Comparison of ENCODE assay signal across 14 cellular contexts in the genomic region with DNA sequence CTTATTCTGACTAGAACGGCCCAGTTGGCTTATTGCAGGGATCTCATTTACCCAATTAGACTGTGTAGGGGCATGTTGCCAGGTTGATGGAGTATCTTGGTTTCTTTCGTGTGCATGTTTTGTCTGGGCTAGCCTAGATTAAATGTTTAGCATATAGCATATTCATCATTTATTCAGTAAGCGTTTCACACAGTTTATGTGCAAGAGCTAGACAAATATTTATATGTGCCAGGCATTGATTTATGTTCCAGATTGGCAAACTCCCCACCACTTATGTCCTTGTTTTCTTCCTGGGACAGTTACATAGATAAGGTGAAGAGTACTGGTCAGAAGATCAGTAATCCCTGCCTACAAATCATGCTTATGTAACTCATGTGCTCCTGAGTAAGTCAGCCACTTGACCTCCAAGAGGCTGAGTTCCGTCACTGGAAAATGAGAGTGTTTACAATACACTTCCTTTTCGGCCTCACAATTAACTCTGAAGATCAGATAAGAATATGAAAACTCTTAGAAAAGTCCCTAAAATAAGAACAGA. TPM values are rescaled to one million over a fixed set of nuclear protein-coding genes. Genes with fewer than 3 reads are reported as not detected.
DNase-seq lines count a peak whose midpoint lies in the region; ATAC-seq and TF ChIP-seq lines count a peak whose summit lies in the region.
"Had no signal": no experiment of that assay in that cellular context is flagged by ENCODE, and none has a peak within 500 bp of the region (broad histone marks: within the 10 kb centered on the region; RNA-seq: fewer than 3 reads in every experiment).

No MANE protein-coding gene starts in this region.

- H3K27ac Mint-ChIP-seq in activated naive CD4-positive, alpha-beta T cell treated with anti-CD3 and anti-CD28 coated beads for 36 hours: no peak overlapping the region
- H3K27ac Mint-ChIP-seq: immature natural killer cell; stimulated activated naive B cell treated with anti-CD40 and anti-IgM and Interleukin-4, amounts not matched to agents 10 μg/mL and 1 μg/mL and 100 μg/mL, for 72 hours had no signal

- H3K4me3 Mint-ChIP-seq in activated naive CD4-positive, alpha-beta T cell treated with anti-CD3 and anti-CD28 coated beads for 36 hours: no peak overlapping the region
- H3K4me3 Mint-ChIP-seq: immature natural killer cell; neural crest cell; stimulated activated naive B cell treated with anti-CD40 and anti-IgM and Interleukin-4, amounts not matched to agents 10 μg/mL and 1 μg/mL and 100 μg/mL, for 72 hours had no signal

- no peak overlapping the region for H3K4me3 ChIP-seq in HEK293 (ENCODE audit: low read depth, low read length)
- H3K4me3 ChIP-seq in right cardiac atrium (ENCODE audit: low read length): no peak overlapping the region
- H3K4me3 ChIP-seq in stomach: no peak overlapping the region

- peaks cover 0 to 41% of the 10 kb centered on the region in 2 experiments; a peak in 2 of 3 replicates for H3K36me3 ChIP-seq in HEK293 (ENCODE audit: control insufficient read depth in 2 of 2, insufficient read depth in 1 of 2, low read length in 2 of 2)
- peaks cover 0 to 80% (median 68%) of the 10 kb centered on the region in 4 donors for H3K36me3 ChIP-seq in stomach

- H3K27me3 ChIP-seq in right cardiac atrium (ENCODE audit: control insufficient read depth, insufficient read depth) (no peaks in the 10 kb centered on the region), stomach (no peaks in the 10 kb centered on the region)

- H3K9me3 ChIP-seq in HEK293 (ENCODE audit: control insufficient read depth, insufficient read depth, low read depth, low read length) (no peaks in the 10 kb centered on the region), right cardiac atrium (ENCODE audit: control insufficient read depth, low read length) (no peaks in the 10 kb centered on the region), stomach (no peaks in the 10 kb centered on the region)

- ATAC-seq in right cardiac atrium (peak; percentile 64 to 76), omental fat pad (ENCODE audit: low FRiP score) (no peak)
- ATAC-seq: stimulated activated naive B cell treated with anti-CD40 and anti-IgM and Interleukin-4, amounts not matched to agents 10 μg/mL and 1 μg/mL and 100 μg/mL, for 72 hours had no signal

- no peak for TF ChIP-seq EP300 in stomach (IDR thresholded peaks at IDR 0.05)

- H3K9me3 Mint-ChIP-seq in activated naive CD4-positive, alpha-beta T cell treated with anti-CD3 and anti-CD28 coated beads for 36 hours: no peaks in the 10 kb centered on the region
- H3K9me3 Mint-ChIP-seq: immature natural killer cell; neural crest cell; stimulated activated naive B cell treated with anti-CD40 and anti-IgM and Interleukin-4, amounts not matched to agents 10 μg/mL and 1 μg/mL and 100 μg/mL, for 72 hours had no signal

- intact Hi-C loops in right cardiac atrium (cut with DNase I): no loop called here
- intact Hi-C loops in stomach (cut with DNase I; ENCODE audit: low total_unique reads): no loop called here
- intact Hi-C loops in activated naive CD4-positive, alpha-beta T cell treated with anti-CD3 and anti-CD28 coated beads for 36 hours (cut with micrococcal nuclease): no loop called here

- POLR2A ChIA-PET in HEK293 (lab: Yijun Ruan, JAX): no interaction called here

- TF ChIP-seq CTCF in HEK293 (tag by site-specific recombination; IDR thresholded peaks at IDR 0.05) (no peak), VCaP (conservative IDR thresholded peaks at IDR 0.05) (no peak), stomach (IDR thresholded peaks at IDR 0.05) (no peak), omental fat pad (IDR thresholded peaks at IDR 0.05) (no peak)

- CTCF ChIA-PET in HEK293 (lab: Yijun Ruan, JAX): no interaction called here
- CTCF ChIA-PET in activated naive CD4-positive, alpha-beta T cell treated with anti-CD3 and anti-CD28 coated beads for 36 hours (lab: Charles Lee): no interaction called here

- H3K27ac ChIP-seq in HEK293 (ENCODE audit: extremely low read depth, low read depth, low read length): no peak overlapping the region
- peak overlapping the region; percentile 41 for H3K27ac ChIP-seq in VCaP
- H3K27ac ChIP-seq in right cardiac atrium (ENCODE audit: low read length): no peak overlapping the region
- peak overlapping the region in 4 of 5 donors; percentile 13 to 59 (median 41) for H3K27ac ChIP-seq in stomach
- H3K27ac ChIP-seq: RWPE1 had no signal

- DNase-seq in right cardiac atrium (no peak), stomach (no peak), omental fat pad (ENCODE audit: low spot score) (no peak)
- DNase-seq in activated naive CD4-positive, alpha-beta T cell treated with anti-CD3 and anti-CD28 coated beads for 36 hours: no peak
- DNase-seq in activated T-cell treated with anti-CD3 and anti-CD28 coated beads, Interleukin-2, amount 50 U/mL, for 1 hour: no peak
- DNase-seq: activated CD8-positive, alpha-beta memory T cell treated with anti-CD3 and anti-CD28 coated beads, Interleukin-2, amount 50 U/mL, for 4 hours; anterior cingulate cortex; immature natural killer cell; NCI-H345; stimulated activated naive B cell treated with anti-CD40 and anti-IgM and Interleukin-4, amounts not matched to agents 10 μg/mL and 1 μg/mL and 100 μg/mL, for 72 hours had no signal

- H3K4me1 Mint-ChIP-seq in activated naive CD4-positive, alpha-beta T cell treated with anti-CD3 and anti-CD28 coated beads for 36 hours (ENCODE audit: low read depth): no peaks in the 10 kb centered on the region
- H3K4me1 Mint-ChIP-seq: immature natural killer cell; neural crest cell; stimulated activated naive B cell treated with anti-CD40 and anti-IgM and Interleukin-4, amounts not matched to agents 10 μg/mL and 1 μg/mL and 100 μg/mL, for 72 hours had no signal

- H3K4me1 ChIP-seq in HEK293 (ENCODE audit: control insufficient read depth, insufficient read depth, low read length) (peaks cover 4% of the 10 kb centered on the region; the same call in 1 of the 2 replicates), right cardiac atrium (ENCODE audit: control insufficient read depth, insufficient read depth, low read length) (no peaks in the 10 kb centered on the region), stomach (peaks cover 0 to 13% (median 5%) of the 10 kb centered on the region in 4 donors)

- WGBS in right cardiac atrium: 53% methylated on average over 5 of the region's 5 CpGs
- WGBS in stomach, 5 donors: 16 to 40% (median 29%) methylated on average over 5 of the region's 5 CpGs

- no peak for TF ChIP-seq POLR2A in stomach (IDR thresholded peaks at IDR 0.05)

- H3K27me3 Mint-ChIP-seq in activated naive CD4-positive, alpha-beta T cell treated with anti-CD3 and anti-CD28 coated beads for 36 hours (ENCODE audit: low read depth): no peaks in the 10 kb centered on the region
- H3K27me3 Mint-ChIP-seq: stimulated activated naive B cell treated with anti-CD40 and anti-IgM and Interleukin-4, amounts not matched to agents 10 μg/mL and 1 μg/mL and 100 μg/mL, for 72 hours had no signal

- peaks cover 2% of the 10 kb centered on the region for H3K36me3 Mint-ChIP-seq in activated naive CD4-positive, alpha-beta T cell treated with anti-CD3 and anti-CD28 coated beads for 36 hours (ENCODE audit: low read depth)

TF ChIP-seq in HEK293, 187 proteins besides CTCF, POLR2A, EP300 and RAD21 (continues in another document):
- TF ChIP-seq ZNF558 (tag by site-specific recombination; IDR thresholded peaks at IDR 0.05) (peak; percentile 43; the same call in 1 of the 2 replicates), BCL11A (tag by site-specific recombination; IDR thresholded peaks at IDR 0.05; ENCODE audit: low read depth) (peak; percentile 56; the same call in 1 of the 2 replicates), ZNF221 (tag by site-specific recombination; IDR thresholded peaks at IDR 0.05; ENCODE audit: borderline replicate concordance) (no peak), ZNF324 (tag by site-specific recombination; IDR thresholded peaks at IDR 0.05) (no peak), ZFP41 (tag by site-specific recombination; IDR thresholded peaks at IDR 0.05; ENCODE audit: borderline replicate concordance) (no peak), ZBTB1 (tag by site-specific recombination; IDR thresholded peaks at IDR 0.05) (no peak), ZIC2 (tag by site-specific recombination; IDR thresholded peaks at IDR 0.05) (no peak), ZNF169 (tag by site-specific recombination; IDR thresholded peaks at IDR 0.05) (no peak), ZNF600 (tag by site-specific recombination; IDR thresholded peaks at IDR 0.05) (0 out of 2 replicates have a peak, but pooled peaks have one; percentile 16), ZNF37A (tag by site-specific recombination; IDR thresholded peaks at IDR 0.05) (no peak), SP2 (tag by site-specific recombination; IDR thresholded peaks at IDR 0.05) (peak; percentile 44; the same call in 1 of the 2 replicates), ZNF768 (tag by site-specific recombination; IDR thresholded peaks at IDR 0.05) (no peak), HOXA7 (CRISPR knock-in tag; IDR thresholded peaks at IDR 0.05; ENCODE audit: borderline replicate concordance) (no peak), ZNF610 (tag by site-specific recombination; IDR thresholded peaks at IDR 0.05; ENCODE audit: borderline replicate concordance) (no peak), ZNF155 (tag by site-specific recombination; IDR thresholded peaks at IDR 0.05) (no peak), ZNF792 (tag by site-specific recombination; IDR thresholded peaks at IDR 0.05) (no peak), ZFP69B (tag by site-specific recombination; IDR thresholded peaks at IDR 0.05) (no peak), ZSCAN23 (tag by site-specific recombination; IDR thresholded peaks at IDR 0.05) (peak; percentile 89), ZNF791 (tag by site-specific recombination; IDR thresholded peaks at IDR 0.05) (no peak)
- TF ChIP-seq, protein P1, sequence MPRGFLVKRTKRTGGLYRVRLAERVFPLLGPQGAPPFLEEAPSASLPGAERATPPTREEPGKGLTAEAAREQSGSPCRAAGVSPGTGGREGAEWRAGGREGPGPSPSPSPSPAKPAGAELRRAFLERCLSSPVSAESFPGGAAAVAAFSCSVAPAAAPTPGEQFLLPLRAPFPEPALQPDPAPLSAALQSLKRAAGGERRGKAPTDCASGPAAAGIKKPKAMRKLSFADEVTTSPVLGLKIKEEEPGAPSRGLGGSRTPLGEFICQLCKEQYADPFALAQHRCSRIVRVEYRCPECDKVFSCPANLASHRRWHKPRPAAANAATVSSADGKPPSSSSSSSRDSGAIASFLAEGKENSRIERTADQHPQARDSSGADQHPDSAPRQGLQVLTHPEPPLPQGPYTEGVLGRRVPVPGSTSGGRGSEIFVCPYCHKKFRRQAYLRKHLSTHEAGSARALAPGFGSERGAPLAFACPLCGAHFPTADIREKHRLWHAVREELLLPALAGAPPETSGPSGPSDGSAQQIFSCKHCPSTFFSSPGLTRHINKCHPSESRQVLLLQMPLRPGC (tag by site-specific recombination; IDR thresholded peaks at IDR 0.05): peak; percentile 95

RNA-seq across cellular contexts. Expression of a gene that starts 57.2 kb away (rescaled TPM):
- 10 to 100 TPM; 23.9 to 30.1 (median 29.3) TPM for total RNA-seq in right cardiac atrium
- polyA plus RNA-seq in right cardiac atrium: 14.1 TPM
- total RNA-seq in stomach: 100 to 1,000 TPM in 2 of 5 donors, 10 to 100 TPM in 3; 39.7 to 120 (median 94.5) TPM
- 10 to 100 TPM; 13.2 to 20.4 (median 14.4) TPM for polyA plus RNA-seq in stomach
- 10 to 100 TPM; 14.9 to 18.0 TPM for total RNA-seq in activated naive CD4-positive, alpha-beta T cell treated with anti-CD3 and anti-CD28 coated beads for 36 hours
- total RNA-seq in omental fat pad: 10 to 100 TPM; 34.2 to 92.8 (median 64.0) TPM

Comparison
In these comparisons a context has a peak if more than half of its experiments do, and no peak if none do; other contexts are left out.
1. H3K27ac ChIP-seq: peak in VCaP (single experiment) and stomach (4 of 5); none in HEK293 (single experiment) and right cardiac atrium (single experiment).